In the genomic region with DNA sequence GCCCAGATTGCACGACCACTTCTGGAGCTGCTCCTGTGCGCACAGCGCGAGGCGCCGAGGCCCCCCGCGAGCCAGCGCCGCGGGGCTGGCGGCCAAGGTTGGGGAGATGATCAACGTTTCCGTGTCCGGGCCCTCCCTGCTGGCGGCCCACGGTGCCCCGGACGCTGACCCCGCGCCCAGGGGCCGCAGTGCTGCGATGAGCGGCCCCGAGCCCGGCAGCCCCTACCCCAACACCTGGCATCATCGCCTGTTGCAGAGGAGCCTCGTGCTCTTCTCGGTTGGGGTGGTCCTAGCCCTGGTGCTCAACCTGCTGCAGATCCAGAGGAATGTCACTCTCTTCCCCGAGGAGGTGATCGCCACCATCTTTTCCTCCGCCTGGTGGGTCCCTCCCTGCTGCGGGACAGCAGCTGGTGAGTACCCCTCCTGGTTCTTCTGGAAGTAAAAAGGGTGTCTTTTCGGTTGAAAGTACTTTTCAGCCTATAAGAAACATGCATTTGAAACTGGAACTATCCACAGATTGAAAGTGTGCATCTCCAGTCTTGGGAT, we compare ENCODE assay signal across 8 cellular contexts. TPM values are rescaled to one million over a fixed set of nuclear protein-coding genes. Genes with fewer than 3 reads are reported as not detected.
DNase-seq lines count a peak whose midpoint lies in the region; ATAC-seq, FAIRE-seq and TF ChIP-seq lines count a peak whose summit lies in the region.

No MANE protein-coding gene starts in this region.

- peak; percentile 36 for DNase-seq in activated naive CD4-positive, alpha-beta T cell treated with anti-CD3 and anti-CD28 coated beads for 36 hours
- DNase-seq in activated naive CD4-positive, alpha-beta T cell treated with Interleukin-2 at 50 U/mL for 16 hours, result no peak
- DNase-seq in GM12878 (ENCODE audit: low read depth, low spot score), result no peak
- DNase-seq in left colon, result peak in 1 of 2 donors; percentile 29
- DNase-seq in tibial artery, result no peak
- DNase-seq in GM19240 (ENCODE audit: insufficient read length, low spot score), result no peak
- no peak for DNase-seq in HuH-7 (ENCODE audit: low spot score)

- peaks cover 38% of the 10 kb centered on the region for H3K36me3 Mint-ChIP-seq in activated naive CD4-positive, alpha-beta T cell treated with anti-CD3 and anti-CD28 coated beads for 36 hours (ENCODE audit: low read depth)
- no peaks in the 10 kb centered on the region for H3K36me3 Mint-ChIP-seq in IgD-negative memory B cell

- H3K36me3 ChIP-seq in GM12878 (ENCODE audit: control insufficient read depth in 2 of 2, insufficient read depth in 2 of 2, low read length in 1 of 2) (peaks cover 3 to 13% of the 10 kb centered on the region in 2 experiments), tibial artery (peaks cover 0 to 13% (median 6%) of the 10 kb centered on the region in 3 donors)

- intact Hi-C loops in activated naive CD4-positive, alpha-beta T cell treated with anti-CD3 and anti-CD28 coated beads for 36 hours (cut with micrococcal nuclease), result loop anchor here (2.0 kb wide), 2 partner anchors 346 to 1840 kb away; a partner anchor contains a TSS
- intact Hi-C loops in GM12878 (cut with micrococcal nuclease; ENCODE audit: unreplicated experiment), result loop anchor here (2.0 to 10.0 kb wide), 6 partner anchors 106 to 1619 kb away; a partner anchor contains a TSS
- intact Hi-C loops in left colon (cut with DNase I, micrococcal nuclease), result loop anchor here in 1 of 2 donors (10.0 kb wide), 1 partner anchor 104 kb away; no protein-coding TSS in a partner anchor
- intact Hi-C loops in tibial artery (cut with DNase I; ENCODE audit: low total_unique reads), result loop anchor here (5.0 to 10.0 kb wide), 2 partner anchors 104 to 296 kb away; a partner anchor contains a TSS

- H2AFZ ChIP-seq in GM12878 (ENCODE audit: control insufficient read depth, low read depth, low read length), result 0 out of 2 replicates have a peak overlapping the region, but pooled peaks have one; percentile 19

- peak; percentile 4 for ATAC-seq in GM12878
- peak; percentile 10 for ATAC-seq in left colon

- no peak for TF ChIP-seq POLR2A in GM12878 (IDR thresholded peaks at IDR 0.05; ENCODE audit: low read depth, low read length)

- TSS peak; percentile 76 for BruUV-seq in GM12878 (replicated peaks; lab: Mats Ljungman, UMichigan)

- H3K4me3 ChIP-seq in GM12878 (peak overlapping the region; percentile 94), tibial artery (peak overlapping the region; percentile 89 to 98)

- no peaks in the 10 kb centered on the region for H3K27me3 Mint-ChIP-seq in activated naive CD4-positive, alpha-beta T cell treated with anti-CD3 and anti-CD28 coated beads for 36 hours (ENCODE audit: low read depth)
- H3K27me3 Mint-ChIP-seq in IgD-negative memory B cell, result no peaks in the 10 kb centered on the region

- peak overlapping the region; percentile 82 for H3K4me2 ChIP-seq in GM12878 (ENCODE audit: control insufficient read depth, insufficient read depth)

- H3K79me2 ChIP-seq in GM12878 (ENCODE audit: control insufficient read depth, insufficient read depth, low read length), result peaks cover 57% of the 10 kb centered on the region

- peaks cover 30% of the 10 kb centered on the region for H3K4me1 Mint-ChIP-seq in activated naive CD4-positive, alpha-beta T cell treated with anti-CD3 and anti-CD28 coated beads for 36 hours (ENCODE audit: low read depth)
- peaks cover 17 to 28% (median 26%) of the 10 kb centered on the region in 3 donors for H3K4me1 Mint-ChIP-seq in IgD-negative memory B cell

- under 1% methylated on average over 34 of the region's 34 CpGs for WGBS in GM12878 (ENCODE audit: insufficient coverage, insufficient replicate concordance, low lambda C conversion rate, missing lambda C conversion rate)

- H3K4me1 ChIP-seq in GM12878 (ENCODE audit: control insufficient read depth, insufficient read depth, low read length) (peaks cover 6% of the 10 kb centered on the region), tibial artery (peaks cover 0 to 27% (median 20%) of the 10 kb centered on the region in 4 donors)

- RAD21 ChIA-PET in GM12878 (lab: Charles Lee; ENCODE audit: unreplicated experiment), result interaction anchor here (1.2 to 3.5 kb wide), 7 partner anchors 11 to 295 kb away, joined by 3 to 25 read pairs (median 4); a partner anchor contains a TSS

- peak overlapping the region; percentile 92 for H3K27ac Mint-ChIP-seq in activated naive CD4-positive, alpha-beta T cell treated with anti-CD3 and anti-CD28 coated beads for 36 hours
- peak overlapping the region; percentile 94 to 99 (median 96) for H3K27ac Mint-ChIP-seq in IgD-negative memory B cell

- peaks cover 4% of the 10 kb centered on the region; the same call in 1 of the 2 replicates for H4K20me1 ChIP-seq in GM12878 (ENCODE audit: control insufficient read depth, insufficient read depth)

- H3K27ac ChIP-seq in GM12878 (ENCODE audit: control insufficient read depth, insufficient read depth), result peak overlapping the region; percentile 88
- H3K27ac ChIP-seq in tibial artery, result peak overlapping the region; percentile 88 to 92

- SMC1A ChIA-PET in GM12878 (lab: Charles Lee; ENCODE audit: uncharacterized antibody, unreplicated experiment), result interaction anchor here (1.1 to 2.4 kb wide), 5 partner anchors 46 to 426 kb away, joined by 3 to 16 read pairs (median 8); no protein-coding TSS in a partner anchor

- no peak for TF ChIP-seq RAD21 in GM12878 (IDR thresholded peaks at IDR 0.05; ENCODE audit: insufficient read depth, low read depth, low read length)

- peak overlapping the region; percentile 84 for H3K9ac ChIP-seq in GM12878 (ENCODE audit: control insufficient read depth, insufficient read depth, low read length)

- no peaks in the 10 kb centered on the region for H3K9me3 ChIP-seq in GM12878 (replicated peaks; ENCODE audit: control insufficient read depth, insufficient read depth, low read length)
- H3K9me3 ChIP-seq in tibial artery, result no peaks in the 10 kb centered on the region

- no peak for FAIRE-seq in GM12878 (lab: Jason Lieb, UNC)

- POLR2A ChIA-PET in GM12878 (lab: Charles Lee), result interaction anchor here (1.0 to 4.4 kb wide), 8 partner anchors 16 to 297 kb away, joined by 3 to 86 read pairs (median 5); a partner anchor contains a TSS

- in situ Hi-C loops in GM12878 (cut with MboI), result loop anchor here (5.0 to 10.0 kb wide), 2 partner anchors 94 to 296 kb away; a partner anchor contains a TSS

- H3K27me3 ChIP-seq in GM12878 (replicated peaks in 1 of 2; ENCODE audit: control insufficient read depth in 2 of 2, insufficient read depth in 2 of 2, low read length in 1 of 2), result no peaks in the 10 kb centered on the region
- H3K27me3 ChIP-seq in tibial artery, result no peaks in the 10 kb centered on the region

- no peaks in the 10 kb centered on the region for H3K9me3 Mint-ChIP-seq in activated naive CD4-positive, alpha-beta T cell treated with anti-CD3 and anti-CD28 coated beads for 36 hours
- no peaks in the 10 kb centered on the region for H3K9me3 Mint-ChIP-seq in IgD-negative memory B cell

- no peak for TF ChIP-seq EP300 in GM12878 (IDR thresholded peaks at IDR 0.05; ENCODE audit: borderline replicate concordance in 1 of 2, control insufficient read depth in 1 of 2, low read depth in 2 of 2, low read length in 2 of 2)

- peak overlapping the region; percentile 88 for H3K4me3 Mint-ChIP-seq in activated naive CD4-positive, alpha-beta T cell treated with anti-CD3 and anti-CD28 coated beads for 36 hours
- H3K4me3 Mint-ChIP-seq in IgD-negative memory B cell, result peak overlapping the region; percentile 88 to 98 (median 94)

- TF ChIP-seq CTCF in GM12878 (IDR thresholded peaks at IDR 0.05 in 2 of 3, conservative IDR thresholded peaks at IDR 0.05 in 1 of 3; ENCODE audit: control insufficient read depth in 2 of 3, extremely low read depth in 1 of 3, insufficient read depth in 1 of 3, low read depth in 3 of 3, low read length in 3 of 3) (no peak), tibial artery (IDR thresholded peaks at IDR 0.05) (no peak)

- CTCF ChIA-PET in activated naive CD4-positive, alpha-beta T cell treated with anti-CD3 and anti-CD28 coated beads for 36 hours (lab: Charles Lee), result interaction anchor here (0.9 to 1.8 kb wide), 7 partner anchors 13 to 441 kb away, joined by 3 to 9 read pairs (median 3); no protein-coding TSS in a partner anchor
- CTCF ChIA-PET in GM12878 (lab: Yijun Ruan, JAX), result interaction anchor here (1.5 to 3.7 kb wide), 5 partner anchors 15 to 371 kb away, joined by 3 to 17 read pairs (median 10); no protein-coding TSS in a partner anchor

TF ChIP-seq in GM12878, 131 proteins besides CTCF, POLR2A, EP300 and RAD21 (continues in another document):
- TF ChIP-seq TCF7 (IDR thresholded peaks at IDR 0.05; ENCODE audit: borderline replicate concordance) (no peak), MTA2 (IDR thresholded peaks at IDR 0.05; ENCODE audit: low read depth) (no peak), SMAD1 (IDR thresholded peaks at IDR 0.05; ENCODE audit: low read depth, partially characterized antibody) (peak; percentile 40), HDAC2 (IDR thresholded peaks at IDR 0.05) (peak; percentile 30; the same call in 1 of the 2 replicates), FOS (IDR thresholded peaks at IDR 0.05; ENCODE audit: borderline replicate concordance, extremely low read depth, insufficient read length) (no peak)

RNA-seq across cellular contexts. Expression of a gene that starts 0.7 kb away (rescaled TPM):
- 10 to 100 TPM; 73.2 to 74.8 TPM for total RNA-seq in activated naive CD4-positive, alpha-beta T cell treated with anti-CD3 and anti-CD28 coated beads for 36 hours
- polyA plus RNA-seq in IgD-negative memory B cell (28.5 TPM), GM12878 (2011; rRNA removed) (168 and 196 TPM in 2 replicates), GM12878 (2014; fragmentation: Illumina TruSeq; extraction: Trizol) (85.2 and 108 TPM in 2 replicates), GM12878 (2014; fragmentation: Nextera tagmentation; extraction: Ambion mirVana) (10 to 100 TPM; 29.6 to 43.4 TPM), GM12878 (2014; rRNA removed) (128 and 136 TPM in 2 replicates), GM12878 (2016; fragmentation: Nextera tagmentation; extraction: Ambion mirVana) (10 to 100 TPM; 65.6 to 66.1 TPM)
- 159 and 167 TPM in 2 replicates for total RNA-seq in GM12878 (2013; cell fraction: nucleolus; rRNA removed)
- total RNA-seq in GM12878 (2014; rRNA removed) (156 and 187 TPM in 2 replicates), GM12878 (2014; rRNA removed; fragmentation: Illumina TruSeq; extraction: Trizol) (97.0 and 103 TPM in 2 replicates), GM12878 (2021) (119 and 131 TPM in 2 replicates), left colon (100 to 1,000 TPM in 1 of 2 donors, 10 to 100 TPM in 1; 73.3 to 148 TPM)
- polyA plus RNA-seq in GM12878 (2011; ENCODE audit: low read depth), result 66.1 TPM
- polyA plus RNA-seq in GM12878 (2011; cell fraction: cytosol; rRNA removed), result 155 and 156 TPM in 2 replicates
- 92.5 and 100 TPM in 2 replicates for polyA plus RNA-seq in GM12878 (2011; cell fraction: nucleus; rRNA removed)
- 82.7 and 115 TPM in 2 replicates for polyA plus RNA-seq in GM12878 (2012)
- polyA minus RNA-seq in GM12878 (2011; rRNA and poly(A)+ RNA removed), result 146 and 169 TPM in 2 replicates
- 78.2 and 84.5 TPM in 2 replicates for polyA minus RNA-seq in GM12878 (2011; cell fraction: cytosol; rRNA and poly(A)+ RNA removed)
- 115 and 158 TPM in 2 replicates for polyA minus RNA-seq in GM12878 (2011; cell fraction: nucleus; rRNA and poly(A)+ RNA removed)
